In the genomic region with DNA sequence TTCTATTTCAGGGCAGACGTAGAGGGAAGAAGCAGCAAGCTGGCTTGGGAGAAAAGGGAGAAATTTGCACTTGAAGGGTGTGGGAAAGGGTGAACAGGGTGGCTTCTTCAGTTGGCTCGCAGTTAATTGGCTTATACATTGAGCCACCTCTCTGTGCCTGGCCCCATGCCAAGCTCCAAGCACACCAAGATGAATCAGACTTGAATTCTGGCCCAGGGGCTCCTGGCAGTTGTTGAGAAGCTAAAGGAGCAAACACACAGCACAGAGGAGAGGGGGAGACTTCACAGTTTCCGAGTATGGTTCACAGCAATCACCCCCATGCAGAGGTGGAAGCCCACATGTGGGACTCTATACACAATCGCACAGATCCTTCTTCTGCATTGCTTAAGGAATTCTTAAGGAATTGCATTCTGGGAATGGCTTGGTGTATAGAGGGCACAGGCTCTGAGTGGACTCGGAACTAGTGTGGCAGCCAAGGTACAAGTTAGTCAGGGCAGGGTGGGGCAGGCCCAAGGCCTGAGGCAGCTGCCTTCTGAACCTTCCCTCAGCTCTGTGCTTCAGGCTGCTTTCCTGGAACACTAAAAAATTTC, we compare ENCODE assay signal across 8 cellular contexts. TPM values are rescaled to one million over a fixed set of nuclear protein-coding genes. Genes with fewer than 3 reads are reported as not detected.
A peak's percentile ranks its signal among the peaks of the same experiment; 100 is the strongest.
DNase-seq lines count a peak whose midpoint lies in the region; ATAC-seq and TF ChIP-seq lines count a peak whose summit lies in the region.

No MANE protein-coding gene starts in this region.

- H3K4me1 ChIP-seq in HUES48 (ENCODE audit: control insufficient read depth, insufficient read depth, low read length) (peaks cover 25% of the 10 kb centered on the region), gastroesophageal sphincter (peaks cover 26 to 86% (median 57%) of the 10 kb centered on the region in 3 donors), suprapubic skin (peaks cover 86% of the 10 kb centered on the region)

- no peaks in the 10 kb centered on the region for H3K27me3 ChIP-seq in HUES48 (ENCODE audit: control insufficient read depth, insufficient read depth, low read length)
- no peaks in the 10 kb centered on the region for H3K27me3 ChIP-seq in gastroesophageal sphincter
- H3K27me3 ChIP-seq in suprapubic skin = no peaks in the 10 kb centered on the region

- TF ChIP-seq POLR2A in gastroesophageal sphincter (IDR thresholded peaks at IDR 0.05) (no peak), suprapubic skin (IDR thresholded peaks at IDR 0.05) (no peak)

- no peak for TF ChIP-seq CTCF in gastroesophageal sphincter (IDR thresholded peaks at IDR 0.05)
- TF ChIP-seq CTCF in suprapubic skin (IDR thresholded peaks at IDR 0.05) = no peak

- WGBS in gastroesophageal sphincter (ENCODE audit: low coverage in 1 of 2), 2 donors = 0% methylated on average over 4 to 5 of the region's 5 CpGs
- 2% methylated on average over 5 of the region's 5 CpGs for WGBS in suprapubic skin

- DNase-seq in Ammon's horn (ENCODE audit: low spot score) = peak; percentile 87
- DNase-seq in SIG-M5 treated with dmso at 0.1 percent for 504 hours (lab: John Stamatoyannopoulos, UW; ENCODE audit: unreplicated experiment) = peak; percentile 66
- peak; percentile 10 to 51 (median 30) for DNase-seq in activated naive CD4-positive, alpha-beta T cell (lab: John Stamatoyannopoulos, UW)
- peak in 54 of 56 donors; percentile 23 to 96 (median 62) for DNase-seq in nucleus accumbens (lab: John Stamatoyannopoulos, UW)
- peak; percentile 94 to 96 for DNase-seq in suprapubic skin (ENCODE audit: low spot score in 2 of 2)

- TF ChIP-seq EP300 in gastroesophageal sphincter (IDR thresholded peaks at IDR 0.05) = no peak
- TF ChIP-seq EP300 in suprapubic skin (IDR thresholded peaks at IDR 0.05) = no peak

- H3K4me3 ChIP-seq in HUES48 (ENCODE audit: low read depth, low read length) = peak overlapping the region; percentile 84
- peak overlapping the region; percentile 86 to 93 for H3K4me3 ChIP-seq in gastroesophageal sphincter
- H3K4me3 ChIP-seq in suprapubic skin = peak overlapping the region; percentile 93

- no peak overlapping the region for H3K9ac ChIP-seq in HUES48 (ENCODE audit: low read depth, low read length)

- peak overlapping the region; percentile 36 for H3K27ac ChIP-seq in HUES48 (ENCODE audit: low read depth, low read length)
- H3K27ac ChIP-seq in gastroesophageal sphincter = peak overlapping the region; percentile 80 to 95 (median 91)
- H3K27ac ChIP-seq in suprapubic skin = peak overlapping the region; percentile 96

- no peaks in the 10 kb centered on the region for H3K9me3 ChIP-seq in HUES48 (ENCODE audit: control insufficient read depth, insufficient read depth, low read length)
- H3K9me3 ChIP-seq in gastroesophageal sphincter = no peaks in the 10 kb centered on the region
- no peaks in the 10 kb centered on the region for H3K9me3 ChIP-seq in suprapubic skin

- ATAC-seq in gastroesophageal sphincter (peak; percentile 81), HG03039 (IDR thresholded peaks at IDR 0.05; ENCODE audit: unreplicated experiment) (no peak)

- no peaks in the 10 kb centered on the region for H3K36me3 ChIP-seq in HUES48 (ENCODE audit: control insufficient read depth, insufficient read depth, low read length)
- H3K36me3 ChIP-seq in gastroesophageal sphincter = no peaks in the 10 kb centered on the region
- H3K36me3 ChIP-seq in suprapubic skin = no peaks in the 10 kb centered on the region

RNA-seq across cellular contexts. Expression of gene ARL6IP5, which starts 1.5 kb away (rescaled TPM):
- total RNA-seq in gastroesophageal sphincter (100 to 1,000 TPM; 153 to 184 (median 170) TPM), suprapubic skin (100 to 1,000 TPM in 1 of 4 donors, 10 to 100 TPM in 3; 58.6 to 106 (median 69.0) TPM)

RNA-seq across cellular contexts. Expression of gene UBA3, which starts 6.1 kb away (rescaled TPM):
- total RNA-seq in gastroesophageal sphincter (10 to 100 TPM; 49.8 to 67.6 (median 54.7) TPM), suprapubic skin (10 to 100 TPM; 37.2 to 77.7 (median 48.6) TPM)

RNA-seq across cellular contexts. Expression of gene TMF1, which starts 34.1 kb away (rescaled TPM):
- 10 to 100 TPM; 31.2 to 43.3 (median 36.3) TPM for total RNA-seq in gastroesophageal sphincter
- 10 to 100 TPM; 19.2 to 46.3 (median 27.8) TPM for total RNA-seq in suprapubic skin

RNA-seq across cellular contexts. Expression of gene LMOD3, which starts 36.2 kb away (rescaled TPM):
- 1 to 10 TPM in 3 of 4 donors, under 1 TPM in 1; 0.99 to 4.0 (median 2.6) TPM for total RNA-seq in gastroesophageal sphincter
- under 1 TPM in 1 of 4 donors, not detected in 3; 0.40 TPM for total RNA-seq in suprapubic skin

Comparison
In these comparisons a context has a peak if more than half of its experiments do, and no peak if none do; other contexts are left out.
1. DNase-seq: peak in every context shown above with its lines; median percentile 95 in suprapubic skin; 87 in Ammon's horn; 66 in SIG-M5 treated with dmso at 0.1 percent for 504 hours; 62 in nucleus accumbens; 30 in activated naive CD4-positive, alpha-beta T cell.
2. H3K27ac ChIP-seq: peak in every context shown above with its lines; median percentile 96 in suprapubic skin; 91 in gastroesophageal sphincter; 36 in HUES48.